Comparison of ENCODE assay signal across 25 cellular contexts in genomic region chr5:73814234-73814846, GRCh38.
DNase-seq lines count a peak whose midpoint lies in the region; ATAC-seq and TF ChIP-seq lines count a peak whose summit lies in the region.
"Had no signal": no experiment of that assay in that cellular context is flagged by ENCODE, and none has a peak within 500 bp of the region (broad histone marks: within the 10 kb centered on the region; RNA-seq: fewer than 3 reads in every experiment).

No MANE protein-coding gene starts in this region.

- no peak overlapping the region for H3K56ac ChIP-seq in H9 (ENCODE audit: insufficient read length, low read depth, low read length)

- H3K4me1 Mint-ChIP-seq in H9 (peaks cover 17 to 19% of the 10 kb centered on the region in 2 experiments), T-cell (no peaks in the 10 kb centered on the region)
- H3K4me1 Mint-ChIP-seq: activated naive CD4-positive, alpha-beta T cell treated with anti-CD3 and anti-CD28 coated beads, Interleukin-2, amount 50 U/mL, for 24 hours; CD8-positive, alpha-beta memory T cell had no signal

- no peak overlapping the region for H2BK15ac ChIP-seq in H9 (ENCODE audit: low read depth, low read length)
- H2BK15ac ChIP-seq in mesenchymal stem cell (ENCODE audit: low read depth, poor library complexity, severe bottlenecking) = no peak overlapping the region

- H3K27ac ChIP-seq in H9 (ENCODE audit: insufficient read length, low read depth, low read length) (no peak overlapping the region), mesenchymal stem cell (ENCODE audit: low read length, poor library complexity, severe bottlenecking) (peak overlapping the region; percentile 90), suprapubic skin (peak overlapping the region; percentile 22)
- H3K27ac ChIP-seq: coronary artery, gastroesophageal sphincter, SJCRH30, WERI-Rb-1 had no signal

- H4K91ac ChIP-seq in H9 (ENCODE audit: insufficient read length, low read depth, low read length) = no peak overlapping the region
- peak overlapping the region; percentile 59 for H4K91ac ChIP-seq in mesenchymal stem cell (ENCODE audit: low read length)

- H3K79me2 ChIP-seq in H9 (ENCODE audit: insufficient read depth, low read length) = no peaks in the 10 kb centered on the region

- DNase-seq in H9 (no peak), mesenchymal stem cell (no peak), suprapubic skin (ENCODE audit: low spot score in 2 of 2) (no peak), SHP77 (lab: John Stamatoyannopoulos, UW) (no peak), T-cell (no peak)
- DNase-seq: activated CD8-positive, alpha-beta T cell treated with anti-CD3 and anti-CD28 coated beads, Interleukin-2, amount 10 ng/mL, durations not matched to agents 7 days and 5 days; activated T-cell treated with anti-CD3 and anti-CD28 coated beads, Interleukin-2, amount 50 U/mL, for 4 hours; body of pancreas; CD8-positive, alpha-beta memory T cell; EL; H7; KG1; NCI-H2107; NCI-H524 treated with DMSO at 0.1 percent for 48 hours; OCI-M1; SJCRH30; T-helper 2 cell; WERI-Rb-1 had no signal

- TF ChIP-seq POLR2A in suprapubic skin (IDR thresholded peaks at IDR 0.05) = no peak

- H2BK20ac ChIP-seq in H9 (ENCODE audit: low read depth, low read length, poor library complexity, severe bottlenecking) = no peak overlapping the region

- no peak overlapping the region for H4K5ac ChIP-seq in H9 (ENCODE audit: insufficient read length, low read depth, low read length)

- no peak overlapping the region for H3K4ac ChIP-seq in H9 (ENCODE audit: low read depth, low read length)
- H3K4ac ChIP-seq in mesenchymal stem cell (ENCODE audit: low read depth in 1 of 2, low read length in 2 of 2) = no peak overlapping the region

- no peak overlapping the region for H2BK12ac ChIP-seq in H9 (ENCODE audit: insufficient read length, low read depth, low read length)
- H2BK12ac ChIP-seq in mesenchymal stem cell (ENCODE audit: low read length in 2 of 2) = no peak overlapping the region

- H3K4me3 Mint-ChIP-seq in H9 = no peak overlapping the region
- no peak overlapping the region for H3K4me3 Mint-ChIP-seq in T-cell
- H3K4me3 Mint-ChIP-seq: activated CD8-positive, alpha-beta T cell treated with anti-CD3 and anti-CD28 coated beads, Interleukin-2, amount 10 ng/mL, durations not matched to agents 7 days and 5 days; activated naive CD4-positive, alpha-beta T cell treated with anti-CD3 and anti-CD28 coated beads, Interleukin-2, amount 50 U/mL, for 24 hours; activated T-cell treated with anti-CD3 and anti-CD28 coated beads, Interleukin-2, amount 50 U/mL, for 4 hours; CD8-positive, alpha-beta memory T cell; stimulated activated naive CD8-positive, alpha-beta T cell treated with anti-CD3 and anti-CD28 coated beads, Interleukin-15, Interleukin-2, amounts not matched to agents 100 ng/mL and 50 ng/mL, for 24 hours had no signal

- H3K27me3 Mint-ChIP-seq in H9 (ENCODE audit: low read depth) = no peaks in the 10 kb centered on the region
- H3K27me3 Mint-ChIP-seq in T-cell = peaks cover 10 to 28% of the 10 kb centered on the region in 2 donors

- H3K23ac ChIP-seq in H9 (ENCODE audit: insufficient read length, low read depth, low read length) (no peak overlapping the region), mesenchymal stem cell (ENCODE audit: low read length in 2 of 2) (no peak overlapping the region)

- H3K4me3 ChIP-seq in endocrine pancreas (ENCODE audit: control insufficient read depth, insufficient read depth, low read length) (peak overlapping the region; percentile 88), mesenchymal stem cell (ENCODE audit: insufficient read depth in 1 of 2, low read depth in 1 of 2, low read length in 2 of 2) (peak overlapping the region; percentile 36 to 55), suprapubic skin (peak overlapping the region; percentile 33)
- H3K4me3 ChIP-seq: body of pancreas, coronary artery, gastroesophageal sphincter, SJCRH30 had no signal

- no peaks in the 10 kb centered on the region for H3K79me1 ChIP-seq in H9 (ENCODE audit: insufficient read depth, low read depth, low read length, poor library complexity, severe bottlenecking)
- peaks cover 6% of the 10 kb centered on the region for H3K79me1 ChIP-seq in mesenchymal stem cell (replicated peaks; ENCODE audit: low read length, poor library complexity, severe bottlenecking)

- H3K27me3 ChIP-seq in H9 (ENCODE audit: insufficient read depth, low read length) = no peaks in the 10 kb centered on the region
- H3K27me3 ChIP-seq in endocrine pancreas (ENCODE audit: control insufficient read depth, insufficient read depth, low read length) = no peaks in the 10 kb centered on the region
- no peaks in the 10 kb centered on the region for H3K27me3 ChIP-seq in mesenchymal stem cell (ENCODE audit: control insufficient read depth in 1 of 2, insufficient read depth in 1 of 2, low read length in 2 of 2)
- H3K27me3 ChIP-seq in suprapubic skin = no peaks in the 10 kb centered on the region
- H3K27me3 ChIP-seq: body of pancreas, gastroesophageal sphincter, SJCRH30 had no signal

- no peak overlapping the region for H3K18ac ChIP-seq in H9 (ENCODE audit: insufficient read length, low read depth, low read length)
- peak overlapping the region in 1 of 2 experiments; percentile 81 for H3K18ac ChIP-seq in mesenchymal stem cell (ENCODE audit: low read depth in 1 of 2, low read length in 2 of 2)

- no peak overlapping the region for H2BK120ac ChIP-seq in H9 (ENCODE audit: low read depth, low read length, poor library complexity, severe bottlenecking)
- H2BK120ac ChIP-seq in mesenchymal stem cell (ENCODE audit: low read depth, low read length) = no peak overlapping the region

- ATAC-seq in GM21390 (IDR thresholded peaks at IDR 0.05; ENCODE audit: unreplicated experiment) (no peak), GM19463 (IDR thresholded peaks at IDR 0.05; ENCODE audit: unreplicated experiment) (no peak), T-cell (replicated peaks in 1 of 4) (no peak)
- ATAC-seq: activated CD8-positive, alpha-beta T cell treated with anti-CD3 and anti-CD28 coated beads, Interleukin-2, amount 10 ng/mL, durations not matched to agents 7 days and 5 days; activated T-cell treated with anti-CD3 and anti-CD28 coated beads, Interleukin-2, amount 50 U/mL, for 4 hours; body of pancreas; gastroesophageal sphincter had no signal

- POLR2A ChIA-PET in T-cell (lab: Charles Lee) = no interaction called here

- H3K9me3 Mint-ChIP-seq in H9 (no peaks in the 10 kb centered on the region), T-cell (no peaks in the 10 kb centered on the region)
- H3K9me3 Mint-ChIP-seq: activated naive CD4-positive, alpha-beta T cell treated with anti-CD3 and anti-CD28 coated beads, Interleukin-2, amount 50 U/mL, for 24 hours; activated T-cell treated with anti-CD3 and anti-CD28 coated beads, Interleukin-2, amount 50 U/mL, for 4 hours; CD8-positive, alpha-beta memory T cell; stimulated activated naive CD8-positive, alpha-beta T cell treated with anti-CD3 and anti-CD28 coated beads, Interleukin-15, Interleukin-2, amounts not matched to agents 100 ng/mL and 50 ng/mL, for 24 hours had no signal

- no peak overlapping the region for H3T11ph ChIP-seq in H9 (ENCODE audit: low read length)

- H3K4me1 ChIP-seq in H9 (ENCODE audit: insufficient read depth, low read length) (peaks cover 3% of the 10 kb centered on the region; the same call in 1 of the 2 replicates), endocrine pancreas (ENCODE audit: control insufficient read depth, insufficient read depth, low read length) (peaks cover 6% of the 10 kb centered on the region), mesenchymal stem cell (ENCODE audit: control insufficient read depth, insufficient read depth, low read depth, low read length) (peaks cover 6% of the 10 kb centered on the region), suprapubic skin (peaks cover 23% of the 10 kb centered on the region)
- H3K4me1 ChIP-seq: gastroesophageal sphincter, SJCRH30 had no signal

- TF ChIP-seq CTCF in H9 (conservative IDR thresholded peaks at IDR 0.05) (no peak), suprapubic skin (IDR thresholded peaks at IDR 0.05) (no peak)

- H3K9ac ChIP-seq in H9 (ENCODE audit: extremely low read depth, insufficient read length, low read length) = no peak overlapping the region
- peak overlapping the region; percentile 47 for H3K9ac ChIP-seq in endocrine pancreas (ENCODE audit: control insufficient read depth, insufficient read depth, low read length)
- H3K9ac ChIP-seq in mesenchymal stem cell (ENCODE audit: low read length) = no peak overlapping the region

- peak overlapping the region; percentile 48 for H2AFZ ChIP-seq in H9 (ENCODE audit: low read length)
- H2AFZ ChIP-seq in mesenchymal stem cell (ENCODE audit: low read depth, low read length) = no peak overlapping the region

- H3K9me3 ChIP-seq in H9 (ENCODE audit: control insufficient read depth, low read depth, low read length) (no peaks in the 10 kb centered on the region), endocrine pancreas (ENCODE audit: control insufficient read depth, low read length) (no peaks in the 10 kb centered on the region), mesenchymal stem cell (ENCODE audit: control insufficient read depth, low read length) (no peaks in the 10 kb centered on the region), suprapubic skin (no peaks in the 10 kb centered on the region)
- H3K9me3 ChIP-seq: body of pancreas, gastroesophageal sphincter, SJCRH30 had no signal

- H2AK5ac ChIP-seq in H9 (ENCODE audit: insufficient read length, low read length) (no peak overlapping the region), mesenchymal stem cell (ENCODE audit: low read length, severe bottlenecking) (no peak overlapping the region)

- H3K36me3 Mint-ChIP-seq in H9 (ENCODE audit: insufficient read depth in 1 of 3, low read depth in 3 of 3) (peaks cover 0 to 2% (median 0%) of the 10 kb centered on the region in 3 experiments; a peak in 1 of 7 replicates), T-cell (no peaks in the 10 kb centered on the region)
- H3K36me3 Mint-ChIP-seq: activated naive CD4-positive, alpha-beta T cell treated with anti-CD3 and anti-CD28 coated beads, Interleukin-2, amount 50 U/mL, for 24 hours had no signal

- no CpG with 5 or more reads among the region's 8 CpGs for WGBS in H9 (ENCODE audit: extremely low coverage, insufficient read length, low lambda C conversion rate)
- WGBS in mesenchymal stem cell = 83% methylated on average over 7 of the region's 8 CpGs
- 36% methylated on average over 8 of the region's 8 CpGs for WGBS in suprapubic skin

- H3K23me2 ChIP-seq in H9 (ENCODE audit: insufficient read length, low read depth, low read length, poor library complexity, severe bottlenecking) = no peaks in the 10 kb centered on the region

- peaks cover 2% of the 10 kb centered on the region for H4K20me1 ChIP-seq in H9 (ENCODE audit: control insufficient read depth, insufficient read depth, insufficient read length)

- H3K27ac Mint-ChIP-seq in H9 (0 out of 7 replicates have a peak overlapping the region, but pooled peaks of 1 of the 3 experiments have one; percentile 2), T-cell (no peak overlapping the region)
- H3K27ac Mint-ChIP-seq: activated CD8-positive, alpha-beta T cell treated with anti-CD3 and anti-CD28 coated beads, Interleukin-2, amount 10 ng/mL, durations not matched to agents 7 days and 5 days; activated naive CD4-positive, alpha-beta T cell treated with anti-CD3 and anti-CD28 coated beads, Interleukin-2, amount 50 U/mL, for 24 hours; CD8-positive, alpha-beta memory T cell; stimulated activated naive CD8-positive, alpha-beta T cell treated with anti-CD3 and anti-CD28 coated beads, Interleukin-15, Interleukin-2, amounts not matched to agents 100 ng/mL and 50 ng/mL, for 24 hours had no signal

- H3K14ac ChIP-seq in H9 (ENCODE audit: insufficient read depth, low read length) (no peak overlapping the region), mesenchymal stem cell (ENCODE audit: low read length in 2 of 2) (no peak overlapping the region)

- H4K8ac ChIP-seq in H9 (replicated peaks; ENCODE audit: insufficient read length, low read depth, low read length) (no peak overlapping the region), mesenchymal stem cell (ENCODE audit: low read length) (no peak overlapping the region)

- CTCF ChIA-PET in T-cell (lab: Charles Lee) = interaction anchor here in 1 of 2 donors (1.5 kb wide), 1 partner anchor 21 kb away, joined by 4 read pairs; no protein-coding TSS in a partner anchor

- H3K36me3 ChIP-seq in endocrine pancreas (ENCODE audit: control insufficient read depth, insufficient read depth, low read length) (no peaks in the 10 kb centered on the region), mesenchymal stem cell (ENCODE audit: control insufficient read depth in 1 of 2, insufficient read depth in 2 of 2, low read depth in 1 of 2, low read length in 2 of 2) (no peaks in the 10 kb centered on the region), suprapubic skin (no peaks in the 10 kb centered on the region)
- H3K36me3 ChIP-seq: SJCRH30, WERI-Rb-1 had no signal

- TF ChIP-seq EP300 in suprapubic skin (IDR thresholded peaks at IDR 0.05) = no peak

- H3K4me2 ChIP-seq in H9 (ENCODE audit: insufficient read depth, insufficient read length, low read length) = no peak overlapping the region
- H3K4me2 ChIP-seq in mesenchymal stem cell (ENCODE audit: low read length, poor library complexity, severe bottlenecking) = peak overlapping the region; percentile 37

- H2BK5ac ChIP-seq in H9 (ENCODE audit: insufficient read length, low read length) = no peak overlapping the region
- no peak overlapping the region for H2BK5ac ChIP-seq in mesenchymal stem cell (ENCODE audit: low read depth, low read length, poor library complexity, severe bottlenecking)

Comparison
In these comparisons a context has a peak if more than half of its experiments do, and no peak if none do; other contexts are left out.
1. H3K4me3 ChIP-seq: peak in every context shown above with its lines; median percentile 88 in endocrine pancreas; 46 in mesenchymal stem cell; 33 in suprapubic skin.